Comparison of ENCODE assay signal across 12 cellular contexts in the genomic region with DNA sequence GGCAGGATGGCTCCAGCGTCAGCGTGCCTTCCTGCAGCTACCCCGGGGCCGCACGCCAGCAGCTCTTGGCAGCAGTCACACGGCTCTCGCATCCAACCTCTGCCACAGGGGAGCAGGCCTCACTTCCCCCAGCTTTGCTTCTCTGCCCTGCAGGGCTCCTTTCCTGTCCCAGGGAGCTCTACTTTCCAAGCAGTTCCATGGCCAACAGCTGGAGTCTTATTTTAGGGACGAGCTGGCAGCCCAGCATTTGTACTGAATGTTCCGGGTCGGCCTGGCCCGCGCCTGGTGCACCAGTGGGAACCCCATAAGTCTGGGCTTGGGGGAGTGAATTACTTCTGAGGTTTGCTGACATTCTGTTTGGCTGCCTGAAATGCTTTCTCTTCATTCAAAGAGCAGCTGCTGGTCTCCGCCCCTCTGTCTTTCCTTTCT. TPM values are rescaled to one million over a fixed set of nuclear protein-coding genes. Genes with fewer than 3 reads are reported as not detected.
DNase-seq lines count a peak whose midpoint lies in the region; ATAC-seq and TF ChIP-seq lines count a peak whose summit lies in the region.
"Had no signal": no experiment of that assay in that cellular context is flagged by ENCODE, and none has a peak within 500 bp of the region (broad histone marks: within the 10 kb centered on the region; RNA-seq: fewer than 3 reads in every experiment).

No MANE protein-coding gene starts in this region.

- peaks cover 28% of the 10 kb centered on the region for H3K27me3 Mint-ChIP-seq in brain

- H3K4me3 ChIP-seq in psoas muscle, result peak overlapping the region; percentile 51

- H3K9me3 ChIP-seq in psoas muscle, result no peaks in the 10 kb centered on the region

- no peak overlapping the region for H3K4me3 Mint-ChIP-seq in brain
- H3K4me3 Mint-ChIP-seq: activated CD4-positive, alpha-beta T cell treated with anti-CD3 and anti-CD28 coated beads, Interleukin-2, amount 10 ng/mL, durations not matched to agents 7 days and 5 days had no signal

- peaks cover 0 to 3% of the 10 kb centered on the region in 2 donors for H3K36me3 ChIP-seq in psoas muscle (ENCODE audit: insufficient read depth in 1 of 2, low read depth in 1 of 2)

- H3K27ac ChIP-seq in psoas muscle, result peak overlapping the region; percentile 69

- H3K4me1 ChIP-seq in psoas muscle, result peaks cover 52% of the 10 kb centered on the region

- ATAC-seq in psoas muscle, result peak; percentile 75 to 91 (median 86)
- ATAC-seq in HG02870 (IDR thresholded peaks at IDR 0.05; ENCODE audit: unreplicated experiment), result no peak

- no peak for TF ChIP-seq CTCF in brain (conservative IDR thresholded peaks at IDR 0.05)
- TF ChIP-seq CTCF in psoas muscle (IDR thresholded peaks at IDR 0.05), result no peak

- H3K27ac Mint-ChIP-seq in brain, result peak overlapping the region in 3 of 5 experiments; percentile 41 to 91 (median 77)
- H3K27ac Mint-ChIP-seq: activated CD4-positive, alpha-beta T cell treated with anti-CD3 and anti-CD28 coated beads, Interleukin-2, amount 10 ng/mL, durations not matched to agents 7 days and 5 days had no signal

- H3K36me3 Mint-ChIP-seq in brain, result no peaks in the 10 kb centered on the region

- H3K9me3 Mint-ChIP-seq in brain, result peaks cover 0 to 8% (median 5%) of the 10 kb centered on the region in 5 experiments
- H3K9me3 Mint-ChIP-seq: activated CD4-positive, alpha-beta T cell treated with anti-CD3 and anti-CD28 coated beads, Interleukin-2, amount 10 ng/mL, durations not matched to agents 7 days and 5 days had no signal

- H3K4me1 Mint-ChIP-seq in brain, result peaks cover 34% of the 10 kb centered on the region
- H3K4me1 Mint-ChIP-seq: activated CD4-positive, alpha-beta T cell treated with anti-CD3 and anti-CD28 coated beads, Interleukin-2, amount 10 ng/mL, durations not matched to agents 7 days and 5 days had no signal

- H3K27me3 ChIP-seq in psoas muscle (ENCODE audit: insufficient read depth in 3 of 3, low read length in 2 of 3), result no peaks in the 10 kb centered on the region

- intact Hi-C loops in psoas muscle (cut with DNase I), result loop anchor here in 1 of 2 donors (2.0 to 10.0 kb wide), 2 partner anchors 35 to 245 kb away; a partner anchor contains a TSS

- WGBS in psoas muscle, 3 donors, result 6 to 12% (median 8%) methylated on average over 12 to 13 of the region's 13 CpGs

- DNase-seq in Ammon's horn (ENCODE audit: low spot score) (peak; percentile 79), hippocampal formation (lab: John Stamatoyannopoulos, UW) (peak; percentile 40 to 78), psoas muscle (peak; percentile 84 to 93), NCI-H526 treated with DMSO at 0.1 percent for 48 hours (lab: John Stamatoyannopoulos, UW) (no peak), DMS79 (lab: John Stamatoyannopoulos, UW) (no peak), NCI-H524 treated with DMSO at 0.1 percent for 48 hours (lab: John Stamatoyannopoulos, UW) (no peak)
- DNase-seq: activated CD4-positive, alpha-beta T cell treated with anti-CD3 and anti-CD28 coated beads, Interleukin-2, amount 10 ng/mL, durations not matched to agents 7 days and 5 days; activated naive CD4-positive, alpha-beta T cell treated with anti-CD3 and anti-CD28 coated beads, Interleukin-2, amount 50 U/mL, for 16 hours; HCEC 1CT; NCI-H345 had no signal

RNA-seq across cellular contexts. Expression of a gene that starts 34.6 kb away (rescaled TPM):
- 46.7 TPM for polyA plus RNA-seq in brain (ENCODE audit: insufficient read depth, low read depth, low replicate concordance)
- 100 to 1,000 TPM in 1 of 4 donors, 10 to 100 TPM in 2, 1 to 10 TPM in 1; 2.4 to 185 (median 13.8) TPM for total RNA-seq in psoas muscle
- 100 to 1,000 TPM in 2 of 3 donors, 10 to 100 TPM in 1; 30.7 to 288 (median 189) TPM for polyA plus RNA-seq in psoas muscle

Comparison
In these comparisons a context has a peak if more than half of its experiments do, and no peak if none do; other contexts are left out.
1. DNase-seq: peak in Ammon's horn (single experiment), hippocampal formation (2 of 2) and psoas muscle (2 of 2); none in NCI-H526 treated with DMSO at 0.1 percent for 48 hours (single experiment), DMS79 (single experiment) and NCI-H524 treated with DMSO at 0.1 percent for 48 hours (single experiment).